Comparison of ENCODE assay signal across 1 cellular context in the genomic region with DNA sequence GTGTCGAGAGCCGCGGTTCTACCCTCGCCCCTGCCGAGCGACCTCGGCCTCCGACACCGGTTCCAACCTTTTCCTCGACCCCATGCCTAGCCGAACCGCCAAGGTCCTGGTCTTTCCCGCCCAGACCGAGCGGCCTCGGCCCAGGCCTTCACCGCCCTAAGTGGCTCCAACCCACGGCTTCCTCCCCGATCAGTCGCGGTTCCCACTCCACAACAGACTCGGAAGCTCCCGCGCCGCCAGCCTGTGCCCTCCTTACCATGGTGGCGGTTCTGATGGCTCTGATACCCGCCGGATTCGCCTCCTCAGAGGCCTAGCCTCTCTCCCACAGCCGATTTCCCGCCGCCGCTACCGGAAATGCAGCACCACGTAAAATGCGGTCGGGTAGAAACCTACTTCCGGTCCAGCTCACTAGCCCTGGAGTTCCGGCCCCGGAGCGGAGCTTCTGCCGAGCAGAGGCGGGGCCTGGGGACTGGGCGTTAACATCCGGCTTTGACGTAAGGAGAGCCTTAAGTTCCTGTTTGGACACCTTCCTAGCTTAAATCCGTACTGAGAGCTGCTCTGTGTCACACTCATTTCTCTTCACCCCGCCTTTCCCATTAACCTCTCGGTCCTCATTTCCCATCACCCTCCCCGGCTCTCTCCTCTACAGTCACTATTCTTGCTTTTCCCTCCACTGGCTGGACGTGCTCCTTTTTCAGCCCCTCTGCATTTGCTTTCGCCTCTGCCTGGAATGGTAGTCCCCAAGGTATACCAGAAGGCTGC.
TF ChIP-seq lines count a peak whose summit lies in the region.

Gene SNRPB, minus strand, starts transcription at position 358 of the 762 bp plus-strand sequence. Its CDS starts 99 bp downstream, at position 259.

TF ChIP-seq in K562, 482 proteins besides CTCF, POLR2A, EP300 and RAD21 (continued from another document and continues in another):
- TF ChIP-seq, protein P1, sequence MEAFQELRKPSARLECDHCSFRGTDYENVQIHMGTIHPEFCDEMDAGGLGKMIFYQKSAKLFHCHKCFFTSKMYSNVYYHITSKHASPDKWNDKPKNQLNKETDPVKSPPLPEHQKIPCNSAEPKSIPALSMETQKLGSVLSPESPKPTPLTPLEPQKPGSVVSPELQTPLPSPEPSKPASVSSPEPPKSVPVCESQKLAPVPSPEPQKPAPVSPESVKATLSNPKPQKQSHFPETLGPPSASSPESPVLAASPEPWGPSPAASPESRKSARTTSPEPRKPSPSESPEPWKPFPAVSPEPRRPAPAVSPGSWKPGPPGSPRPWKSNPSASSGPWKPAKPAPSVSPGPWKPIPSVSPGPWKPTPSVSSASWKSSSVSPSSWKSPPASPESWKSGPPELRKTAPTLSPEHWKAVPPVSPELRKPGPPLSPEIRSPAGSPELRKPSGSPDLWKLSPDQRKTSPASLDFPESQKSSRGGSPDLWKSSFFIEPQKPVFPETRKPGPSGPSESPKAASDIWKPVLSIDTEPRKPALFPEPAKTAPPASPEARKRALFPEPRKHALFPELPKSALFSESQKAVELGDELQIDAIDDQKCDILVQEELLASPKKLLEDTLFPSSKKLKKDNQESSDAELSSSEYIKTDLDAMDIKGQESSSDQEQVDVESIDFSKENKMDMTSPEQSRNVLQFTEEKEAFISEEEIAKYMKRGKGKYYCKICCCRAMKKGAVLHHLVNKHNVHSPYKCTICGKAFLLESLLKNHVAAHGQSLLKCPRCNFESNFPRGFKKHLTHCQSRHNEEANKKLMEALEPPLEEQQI (IDR thresholded peaks at IDR 0.05), result no peak
- TF ChIP-seq ILK (tag; IDR thresholded peaks at IDR 0.05; ENCODE audit: borderline replicate concordance, low read depth) (no peak), ZSCAN29 (IDR thresholded peaks at IDR 0.05) (peak; percentile 81; the same call in 1 of the 2 replicates), TEAD4 (IDR thresholded peaks at IDR 0.05; ENCODE audit: low read length) (no peak), TEAD4 (CRISPR knock-in tag; IDR thresholded peaks at IDR 0.05; ENCODE audit: borderline replicate concordance) (no peak), NFRKB (IDR thresholded peaks at IDR 0.05; ENCODE audit: low read depth) (peak; percentile 85), ADNP (tag; IDR thresholded peaks at IDR 0.05) (no peak), HDAC8 (tag; IDR thresholded peaks at IDR 0.05) (no peak), NFE2 (IDR thresholded peaks at IDR 0.05; ENCODE audit: low read depth) (no peak), C11orf30 (IDR thresholded peaks at IDR 0.05; ENCODE audit: low read depth) (peak; percentile 74), ZC3H8 (IDR thresholded peaks at IDR 0.05) (no peak), RBM34 (IDR thresholded peaks at IDR 0.05; ENCODE audit: borderline replicate concordance, insufficient read depth, low read length) (no peak), ZNF12 (CRISPR knock-in tag; IDR thresholded peaks at IDR 0.05) (peak; percentile 61; the same call in 1 of the 2 replicates), GATA2 (CRISPR knock-in tag; IDR thresholded peaks at IDR 0.05) (no peak), EWSR1 (IDR thresholded peaks at IDR 0.05; ENCODE audit: borderline replicate concordance, low read depth, partially characterized antibody) (no peak), NUFIP1 (IDR thresholded peaks at IDR 0.05; ENCODE audit: partially characterized antibody) (no peak), CLOCK (CRISPR knock-in tag; IDR thresholded peaks at IDR 0.05; ENCODE audit: borderline replicate concordance) (no peak), PPARD (CRISPR knock-in tag; IDR thresholded peaks at IDR 0.05) (no peak), SRSF1 (IDR thresholded peaks at IDR 0.05; ENCODE audit: low read depth, low read length) (no peak)
- TF ChIP-seq, protein P2, sequence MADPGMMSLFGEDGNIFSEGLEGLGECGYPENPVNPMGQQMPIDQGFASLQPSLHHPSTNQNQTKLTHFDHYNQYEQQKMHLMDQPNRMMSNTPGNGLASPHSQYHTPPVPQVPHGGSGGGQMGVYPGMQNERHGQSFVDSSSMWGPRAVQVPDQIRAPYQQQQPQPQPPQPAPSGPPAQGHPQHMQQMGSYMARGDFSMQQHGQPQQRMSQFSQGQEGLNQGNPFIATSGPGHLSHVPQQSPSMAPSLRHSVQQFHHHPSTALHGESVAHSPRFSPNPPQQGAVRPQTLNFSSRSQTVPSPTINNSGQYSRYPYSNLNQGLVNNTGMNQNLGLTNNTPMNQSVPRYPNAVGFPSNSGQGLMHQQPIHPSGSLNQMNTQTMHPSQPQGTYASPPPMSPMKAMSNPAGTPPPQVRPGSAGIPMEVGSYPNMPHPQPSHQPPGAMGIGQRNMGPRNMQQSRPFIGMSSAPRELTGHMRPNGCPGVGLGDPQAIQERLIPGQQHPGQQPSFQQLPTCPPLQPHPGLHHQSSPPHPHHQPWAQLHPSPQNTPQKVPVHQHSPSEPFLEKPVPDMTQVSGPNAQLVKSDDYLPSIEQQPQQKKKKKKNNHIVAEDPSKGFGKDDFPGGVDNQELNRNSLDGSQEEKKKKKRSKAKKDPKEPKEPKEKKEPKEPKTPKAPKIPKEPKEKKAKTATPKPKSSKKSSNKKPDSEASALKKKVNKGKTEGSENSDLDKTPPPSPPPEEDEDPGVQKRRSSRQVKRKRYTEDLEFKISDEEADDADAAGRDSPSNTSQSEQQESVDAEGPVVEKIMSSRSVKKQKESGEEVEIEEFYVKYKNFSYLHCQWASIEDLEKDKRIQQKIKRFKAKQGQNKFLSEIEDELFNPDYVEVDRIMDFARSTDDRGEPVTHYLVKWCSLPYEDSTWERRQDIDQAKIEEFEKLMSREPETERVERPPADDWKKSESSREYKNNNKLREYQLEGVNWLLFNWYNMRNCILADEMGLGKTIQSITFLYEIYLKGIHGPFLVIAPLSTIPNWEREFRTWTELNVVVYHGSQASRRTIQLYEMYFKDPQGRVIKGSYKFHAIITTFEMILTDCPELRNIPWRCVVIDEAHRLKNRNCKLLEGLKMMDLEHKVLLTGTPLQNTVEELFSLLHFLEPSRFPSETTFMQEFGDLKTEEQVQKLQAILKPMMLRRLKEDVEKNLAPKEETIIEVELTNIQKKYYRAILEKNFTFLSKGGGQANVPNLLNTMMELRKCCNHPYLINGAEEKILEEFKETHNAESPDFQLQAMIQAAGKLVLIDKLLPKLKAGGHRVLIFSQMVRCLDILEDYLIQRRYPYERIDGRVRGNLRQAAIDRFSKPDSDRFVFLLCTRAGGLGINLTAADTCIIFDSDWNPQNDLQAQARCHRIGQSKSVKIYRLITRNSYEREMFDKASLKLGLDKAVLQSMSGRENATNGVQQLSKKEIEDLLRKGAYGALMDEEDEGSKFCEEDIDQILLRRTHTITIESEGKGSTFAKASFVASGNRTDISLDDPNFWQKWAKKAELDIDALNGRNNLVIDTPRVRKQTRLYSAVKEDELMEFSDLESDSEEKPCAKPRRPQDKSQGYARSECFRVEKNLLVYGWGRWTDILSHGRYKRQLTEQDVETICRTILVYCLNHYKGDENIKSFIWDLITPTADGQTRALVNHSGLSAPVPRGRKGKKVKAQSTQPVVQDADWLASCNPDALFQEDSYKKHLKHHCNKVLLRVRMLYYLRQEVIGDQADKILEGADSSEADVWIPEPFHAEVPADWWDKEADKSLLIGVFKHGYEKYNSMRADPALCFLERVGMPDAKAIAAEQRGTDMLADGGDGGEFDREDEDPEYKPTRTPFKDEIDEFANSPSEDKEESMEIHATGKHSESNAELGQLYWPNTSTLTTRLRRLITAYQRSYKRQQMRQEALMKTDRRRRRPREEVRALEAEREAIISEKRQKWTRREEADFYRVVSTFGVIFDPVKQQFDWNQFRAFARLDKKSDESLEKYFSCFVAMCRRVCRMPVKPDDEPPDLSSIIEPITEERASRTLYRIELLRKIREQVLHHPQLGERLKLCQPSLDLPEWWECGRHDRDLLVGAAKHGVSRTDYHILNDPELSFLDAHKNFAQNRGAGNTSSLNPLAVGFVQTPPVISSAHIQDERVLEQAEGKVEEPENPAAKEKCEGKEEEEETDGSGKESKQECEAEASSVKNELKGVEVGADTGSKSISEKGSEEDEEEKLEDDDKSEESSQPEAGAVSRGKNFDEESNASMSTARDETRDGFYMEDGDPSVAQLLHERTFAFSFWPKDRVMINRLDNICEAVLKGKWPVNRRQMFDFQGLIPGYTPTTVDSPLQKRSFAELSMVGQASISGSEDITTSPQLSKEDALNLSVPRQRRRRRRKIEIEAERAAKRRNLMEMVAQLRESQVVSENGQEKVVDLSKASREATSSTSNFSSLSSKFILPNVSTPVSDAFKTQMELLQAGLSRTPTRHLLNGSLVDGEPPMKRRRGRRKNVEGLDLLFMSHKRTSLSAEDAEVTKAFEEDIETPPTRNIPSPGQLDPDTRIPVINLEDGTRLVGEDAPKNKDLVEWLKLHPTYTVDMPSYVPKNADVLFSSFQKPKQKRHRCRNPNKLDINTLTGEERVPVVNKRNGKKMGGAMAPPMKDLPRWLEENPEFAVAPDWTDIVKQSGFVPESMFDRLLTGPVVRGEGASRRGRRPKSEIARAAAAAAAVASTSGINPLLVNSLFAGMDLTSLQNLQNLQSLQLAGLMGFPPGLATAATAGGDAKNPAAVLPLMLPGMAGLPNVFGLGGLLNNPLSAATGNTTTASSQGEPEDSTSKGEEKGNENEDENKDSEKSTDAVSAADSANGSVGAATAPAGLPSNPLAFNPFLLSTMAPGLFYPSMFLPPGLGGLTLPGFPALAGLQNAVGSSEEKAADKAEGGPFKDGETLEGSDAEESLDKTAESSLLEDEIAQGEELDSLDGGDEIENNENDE (IDR thresholded peaks at IDR 0.05; ENCODE audit: low read depth, low read length), result peak; percentile 74
- TF ChIP-seq, protein P3, sequence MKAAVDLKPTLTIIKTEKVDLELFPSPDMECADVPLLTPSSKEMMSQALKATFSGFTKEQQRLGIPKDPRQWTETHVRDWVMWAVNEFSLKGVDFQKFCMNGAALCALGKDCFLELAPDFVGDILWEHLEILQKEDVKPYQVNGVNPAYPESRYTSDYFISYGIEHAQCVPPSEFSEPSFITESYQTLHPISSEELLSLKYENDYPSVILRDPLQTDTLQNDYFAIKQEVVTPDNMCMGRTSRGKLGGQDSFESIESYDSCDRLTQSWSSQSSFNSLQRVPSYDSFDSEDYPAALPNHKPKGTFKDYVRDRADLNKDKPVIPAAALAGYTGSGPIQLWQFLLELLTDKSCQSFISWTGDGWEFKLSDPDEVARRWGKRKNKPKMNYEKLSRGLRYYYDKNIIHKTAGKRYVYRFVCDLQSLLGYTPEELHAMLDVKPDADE (conservative IDR thresholded peaks at IDR 0.05; ENCODE audit: control insufficient read depth, low read depth, low read length), result peak; percentile 58; the same call in 1 of the 2 replicates
- TF ChIP-seq, protein P4, sequence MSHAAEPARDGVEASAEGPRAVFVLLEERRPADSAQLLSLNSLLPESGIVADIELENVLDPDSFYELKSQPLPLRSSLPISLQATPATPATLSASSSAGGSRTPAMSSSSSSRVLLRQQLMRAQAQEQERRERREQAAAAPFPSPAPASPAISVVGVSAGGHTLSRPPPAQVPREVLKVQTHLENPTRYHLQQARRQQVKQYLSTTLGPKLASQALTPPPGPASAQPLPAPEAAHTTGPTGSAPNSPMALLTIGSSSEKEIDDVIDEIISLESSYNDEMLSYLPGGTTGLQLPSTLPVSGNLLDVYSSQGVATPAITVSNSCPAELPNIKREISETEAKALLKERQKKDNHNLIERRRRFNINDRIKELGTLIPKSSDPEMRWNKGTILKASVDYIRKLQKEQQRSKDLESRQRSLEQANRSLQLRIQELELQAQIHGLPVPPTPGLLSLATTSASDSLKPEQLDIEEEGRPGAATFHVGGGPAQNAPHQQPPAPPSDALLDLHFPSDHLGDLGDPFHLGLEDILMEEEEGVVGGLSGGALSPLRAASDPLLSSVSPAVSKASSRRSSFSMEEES (CRISPR knock-in tag; IDR thresholded peaks at IDR 0.05), result no peak
- TF ChIP-seq, protein P5, sequence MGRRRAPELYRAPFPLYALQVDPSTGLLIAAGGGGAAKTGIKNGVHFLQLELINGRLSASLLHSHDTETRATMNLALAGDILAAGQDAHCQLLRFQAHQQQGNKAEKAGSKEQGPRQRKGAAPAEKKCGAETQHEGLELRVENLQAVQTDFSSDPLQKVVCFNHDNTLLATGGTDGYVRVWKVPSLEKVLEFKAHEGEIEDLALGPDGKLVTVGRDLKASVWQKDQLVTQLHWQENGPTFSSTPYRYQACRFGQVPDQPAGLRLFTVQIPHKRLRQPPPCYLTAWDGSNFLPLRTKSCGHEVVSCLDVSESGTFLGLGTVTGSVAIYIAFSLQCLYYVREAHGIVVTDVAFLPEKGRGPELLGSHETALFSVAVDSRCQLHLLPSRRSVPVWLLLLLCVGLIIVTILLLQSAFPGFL (CRISPR knock-in tag; IDR thresholded peaks at IDR 0.05), result no peak
- TF ChIP-seq, protein P6, sequence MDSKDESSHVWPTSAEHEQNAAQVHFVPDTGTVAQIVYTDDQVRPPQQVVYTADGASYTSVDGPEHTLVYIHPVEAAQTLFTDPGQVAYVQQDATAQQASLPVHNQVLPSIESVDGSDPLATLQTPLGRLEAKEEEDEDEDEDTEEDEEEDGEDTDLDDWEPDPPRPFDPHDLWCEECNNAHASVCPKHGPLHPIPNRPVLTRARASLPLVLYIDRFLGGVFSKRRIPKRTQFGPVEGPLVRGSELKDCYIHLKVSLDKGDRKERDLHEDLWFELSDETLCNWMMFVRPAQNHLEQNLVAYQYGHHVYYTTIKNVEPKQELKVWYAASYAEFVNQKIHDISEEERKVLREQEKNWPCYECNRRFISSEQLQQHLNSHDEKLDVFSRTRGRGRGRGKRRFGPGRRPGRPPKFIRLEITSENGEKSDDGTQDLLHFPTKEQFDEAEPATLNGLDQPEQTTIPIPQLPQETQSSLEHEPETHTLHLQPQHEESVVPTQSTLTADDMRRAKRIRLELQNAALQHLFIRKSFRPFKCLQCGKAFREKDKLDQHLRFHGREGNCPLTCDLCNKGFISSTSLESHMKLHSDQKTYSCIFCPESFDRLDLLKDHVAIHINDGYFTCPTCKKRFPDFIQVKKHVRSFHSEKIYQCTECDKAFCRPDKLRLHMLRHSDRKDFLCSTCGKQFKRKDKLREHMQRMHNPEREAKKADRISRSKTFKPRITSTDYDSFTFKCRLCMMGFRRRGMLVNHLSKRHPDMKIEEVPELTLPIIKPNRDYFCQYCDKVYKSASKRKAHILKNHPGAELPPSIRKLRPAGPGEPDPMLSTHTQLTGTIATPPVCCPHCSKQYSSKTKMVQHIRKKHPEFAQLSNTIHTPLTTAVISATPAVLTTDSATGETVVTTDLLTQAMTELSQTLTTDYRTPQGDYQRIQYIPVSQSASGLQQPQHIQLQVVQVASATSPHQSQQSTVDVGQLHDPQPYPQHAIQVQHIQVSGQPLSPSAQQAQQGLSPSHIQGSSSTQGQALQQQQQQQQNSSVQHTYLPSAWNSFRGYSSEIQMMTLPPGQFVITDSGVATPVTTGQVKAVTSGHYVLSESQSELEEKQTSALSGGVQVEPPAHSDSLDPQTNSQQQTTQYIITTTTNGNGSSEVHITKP (IDR thresholded peaks at IDR 0.05; ENCODE audit: partially characterized antibody), result no peak
